In genomic region chr16:5882087-5882661, GRCh38 we compare ENCODE assay signal across 27 cellular contexts.
"Had no signal": no experiment of that assay in that cellular context is flagged by ENCODE, and none has a peak within 500 bp of the region (broad histone marks: within the 10 kb centered on the region; RNA-seq: fewer than 3 reads in every experiment).

No MANE protein-coding gene starts in this region.

- H3K4me3 ChIP-seq: adrenal gland, MG63 had no signal

- H3K27me3 Mint-ChIP-seq: activated naive CD8-positive, alpha-beta T cell treated with anti-CD3 and anti-CD28 coated beads, Interleukin-2, amount 10 ng/mL, durations not matched to agents 7 days and 5 days had no signal

- H3K4me3 Mint-ChIP-seq: activated CD8-positive, alpha-beta T cell treated with anti-CD3 and anti-CD28 coated beads, Interleukin-2, amount 10 ng/mL, durations not matched to agents 7 days and 5 days; activated naive CD8-positive, alpha-beta T cell treated with anti-CD3 and anti-CD28 coated beads, Interleukin-2, amount 10 ng/mL, durations not matched to agents 7 days and 5 days had no signal

- H3K27ac Mint-ChIP-seq: activated CD8-positive, alpha-beta T cell treated with anti-CD3 and anti-CD28 coated beads, Interleukin-2, amount 10 ng/mL, durations not matched to agents 7 days and 5 days; activated naive CD8-positive, alpha-beta T cell treated with anti-CD3 and anti-CD28 coated beads, Interleukin-2, amount 10 ng/mL, durations not matched to agents 7 days and 5 days had no signal

- H3K4me1 ChIP-seq: adrenal gland had no signal

- H3K4me1 Mint-ChIP-seq: activated naive CD8-positive, alpha-beta T cell treated with anti-CD3 and anti-CD28 coated beads, Interleukin-2, amount 10 ng/mL, durations not matched to agents 7 days and 5 days had no signal

- DNase-seq: activated CD4-positive, alpha-beta T cell treated with anti-CD3 and anti-CD28 coated beads for 48 hours; activated CD4-positive, alpha-beta T cell treated with anti-CD3 and anti-CD28 coated beads, Interleukin-2, amount 50 U/mL, for 4 hours; activated CD4-positive, CD25-positive, alpha-beta regulatory T cell treated with anti-CD3 and anti-CD28 coated beads, Interleukin-2, amount 50 U/mL, for 72 hours; activated CD8-positive, alpha-beta memory T cell treated with anti-CD3 and anti-CD28 coated beads, Interleukin-2, amount 50 U/mL, for 48 hours; activated CD8-positive, alpha-beta T cell treated with anti-CD3 and anti-CD28 coated beads, Interleukin-2, amount 10 ng/mL, durations not matched to agents 7 days and 5 days; activated naive CD4-positive, alpha-beta T cell treated with anti-CD3 and anti-CD28 coated beads, Interleukin-2, amount 50 U/mL, for 16 hours; activated naive CD8-positive, alpha-beta T cell treated with anti-CD3 and anti-CD28 coated beads, Interleukin-2, amount 10 ng/mL, durations not matched to agents 7 days and 5 days; activated T-cell treated with anti-CD3 and anti-CD28 coated beads, Interleukin-2, amount 50 U/mL, for 1 hour; adrenal gland; anterior cingulate cortex; caudate nucleus; MG63; MV-4-11; NCI-H1105; NCI-H1436; NCI-H187; NCI-H2081; NCI-H446; NCI-H524; NCI-H748 treated with DMSO at 0.1 percent for 48 hours; NK-92 treated with Interleukin-12 subunit alpha and Interleukin-12 subunit beta, amount 100 ng/mL, for 24 hours; OCI-M1; RPMI8226; SK-N-SH; T-helper 1 cell had no signal

- H3K36me3 Mint-ChIP-seq: activated naive CD8-positive, alpha-beta T cell treated with anti-CD3 and anti-CD28 coated beads, Interleukin-2, amount 10 ng/mL, durations not matched to agents 7 days and 5 days had no signal

- H3K9me3 ChIP-seq: adrenal gland, MG63, SK-N-SH had no signal

- H3K36me3 ChIP-seq: adrenal gland, MG63 had no signal

- ATAC-seq: activated CD8-positive, alpha-beta T cell treated with anti-CD3 and anti-CD28 coated beads, Interleukin-2, amount 10 ng/mL, durations not matched to agents 7 days and 5 days; Panc1; Right ventricle myocardium inferior had no signal

- H3K9ac ChIP-seq: SK-N-SH had no signal

- H3K27ac ChIP-seq: adrenal gland had no signal

- H3K27me3 ChIP-seq: adrenal gland, MG63 had no signal
